2 cellular contexts compared by ENCODE assay signal in the genomic region with DNA sequence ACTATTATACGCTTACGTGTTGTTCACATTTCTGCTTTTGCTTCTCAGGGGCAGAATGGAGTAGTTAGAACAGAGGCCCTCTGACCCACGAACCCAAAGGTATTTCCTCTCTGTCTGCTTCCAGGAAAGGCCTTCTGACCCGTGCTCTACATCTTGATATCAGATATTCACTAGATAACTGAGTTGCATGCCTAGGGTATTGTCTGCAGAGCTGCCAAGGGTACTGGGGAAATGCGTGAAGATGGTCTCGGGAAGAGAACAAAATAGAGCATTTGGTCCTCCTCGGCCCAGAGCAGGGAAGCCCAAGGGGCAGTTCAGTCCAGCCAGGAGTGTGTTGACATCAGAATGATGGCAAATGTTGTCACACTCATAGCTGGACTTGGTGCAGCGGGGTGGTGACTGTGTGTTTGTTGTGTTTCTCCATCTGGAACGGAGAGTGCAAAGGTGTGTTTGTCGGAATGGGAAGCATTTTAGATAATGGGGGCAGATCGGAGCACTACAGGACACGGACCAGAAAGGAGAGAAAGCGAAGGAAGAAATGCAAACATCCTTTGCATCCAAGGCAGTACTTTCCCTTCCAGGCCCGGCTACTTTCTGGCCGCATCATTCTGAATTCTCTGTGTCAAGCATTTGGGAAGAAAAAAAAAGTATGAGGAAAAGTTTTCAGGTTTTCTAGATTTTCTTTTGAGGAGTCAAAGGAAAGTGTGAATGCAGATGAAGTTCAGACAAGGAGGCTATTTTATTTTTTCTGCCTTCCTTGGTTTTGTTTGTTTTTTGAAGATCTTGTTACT.
TF ChIP-seq lines count a peak whose summit lies in the region.

No MANE protein-coding gene starts in this region.

TF ChIP-seq in WTC11, 78 proteins besides CTCF, POLR2A, EP300 and RAD21:
- TF ChIP-seq GABPB1 (CRISPR knock-in tag; IDR thresholded peaks at IDR 0.05) (peak; percentile 65), ZBTB21 (CRISPR knock-in tag; IDR thresholded peaks at IDR 0.05; ENCODE audit: borderline replicate concordance) (no peak)
- TF ChIP-seq, protein P1, sequence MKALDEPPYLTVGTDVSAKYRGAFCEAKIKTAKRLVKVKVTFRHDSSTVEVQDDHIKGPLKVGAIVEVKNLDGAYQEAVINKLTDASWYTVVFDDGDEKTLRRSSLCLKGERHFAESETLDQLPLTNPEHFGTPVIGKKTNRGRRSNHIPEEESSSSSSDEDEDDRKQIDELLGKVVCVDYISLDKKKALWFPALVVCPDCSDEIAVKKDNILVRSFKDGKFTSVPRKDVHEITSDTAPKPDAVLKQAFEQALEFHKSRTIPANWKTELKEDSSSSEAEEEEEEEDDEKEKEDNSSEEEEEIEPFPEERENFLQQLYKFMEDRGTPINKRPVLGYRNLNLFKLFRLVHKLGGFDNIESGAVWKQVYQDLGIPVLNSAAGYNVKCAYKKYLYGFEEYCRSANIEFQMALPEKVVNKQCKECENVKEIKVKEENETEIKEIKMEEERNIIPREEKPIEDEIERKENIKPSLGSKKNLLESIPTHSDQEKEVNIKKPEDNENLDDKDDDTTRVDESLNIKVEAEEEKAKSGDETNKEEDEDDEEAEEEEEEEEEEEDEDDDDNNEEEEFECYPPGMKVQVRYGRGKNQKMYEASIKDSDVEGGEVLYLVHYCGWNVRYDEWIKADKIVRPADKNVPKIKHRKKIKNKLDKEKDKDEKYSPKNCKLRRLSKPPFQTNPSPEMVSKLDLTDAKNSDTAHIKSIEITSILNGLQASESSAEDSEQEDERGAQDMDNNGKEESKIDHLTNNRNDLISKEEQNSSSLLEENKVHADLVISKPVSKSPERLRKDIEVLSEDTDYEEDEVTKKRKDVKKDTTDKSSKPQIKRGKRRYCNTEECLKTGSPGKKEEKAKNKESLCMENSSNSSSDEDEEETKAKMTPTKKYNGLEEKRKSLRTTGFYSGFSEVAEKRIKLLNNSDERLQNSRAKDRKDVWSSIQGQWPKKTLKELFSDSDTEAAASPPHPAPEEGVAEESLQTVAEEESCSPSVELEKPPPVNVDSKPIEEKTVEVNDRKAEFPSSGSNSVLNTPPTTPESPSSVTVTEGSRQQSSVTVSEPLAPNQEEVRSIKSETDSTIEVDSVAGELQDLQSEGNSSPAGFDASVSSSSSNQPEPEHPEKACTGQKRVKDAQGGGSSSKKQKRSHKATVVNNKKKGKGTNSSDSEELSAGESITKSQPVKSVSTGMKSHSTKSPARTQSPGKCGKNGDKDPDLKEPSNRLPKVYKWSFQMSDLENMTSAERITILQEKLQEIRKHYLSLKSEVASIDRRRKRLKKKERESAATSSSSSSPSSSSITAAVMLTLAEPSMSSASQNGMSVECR (CRISPR knock-in tag; IDR thresholded peaks at IDR 0.05; ENCODE audit: borderline replicate concordance): no peak
- TF ChIP-seq, protein P2, sequence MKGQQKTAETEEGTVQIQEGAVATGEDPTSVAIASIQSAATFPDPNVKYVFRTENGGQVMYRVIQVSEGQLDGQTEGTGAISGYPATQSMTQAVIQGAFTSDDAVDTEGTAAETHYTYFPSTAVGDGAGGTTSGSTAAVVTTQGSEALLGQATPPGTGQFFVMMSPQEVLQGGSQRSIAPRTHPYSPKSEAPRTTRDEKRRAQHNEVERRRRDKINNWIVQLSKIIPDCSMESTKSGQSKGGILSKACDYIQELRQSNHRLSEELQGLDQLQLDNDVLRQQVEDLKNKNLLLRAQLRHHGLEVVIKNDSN (CRISPR knock-in tag; IDR thresholded peaks at IDR 0.05): no peak
TF ChIP-seq in WTC11: peak in this region for 1.

TF ChIP-seq in HepG2, 621 proteins besides CTCF, POLR2A, EP300 and RAD21 (continues in another document):
- TF ChIP-seq ZNF7 (CRISPR knock-in tag; IDR thresholded peaks at IDR 0.05) (no peak), HNRNPL (IDR thresholded peaks at IDR 0.05; ENCODE audit: low read depth, low read length) (no peak), BCL6 (CRISPR knock-in tag; IDR thresholded peaks at IDR 0.05) (peak; percentile 72), TEAD3 (CRISPR knock-in tag; optimal IDR thresholded peaks at IDR 0.05; ENCODE audit: borderline replicate concordance) (peak; percentile 85), NCOA2 (CRISPR knock-in tag; IDR thresholded peaks at IDR 0.05) (peak; percentile 61), KDM2A (CRISPR knock-in tag; IDR thresholded peaks at IDR 0.05; ENCODE audit: borderline replicate concordance, low read depth) (peak; percentile 27; the same call in 1 of the 2 replicates), ZFAT (CRISPR knock-in tag; conservative IDR thresholded peaks at IDR 0.05) (peak; percentile 92), ELF3 (CRISPR knock-in tag; IDR thresholded peaks at IDR 0.05) (peak; percentile 36; the same call in 1 of the 2 replicates), MXI1 (IDR thresholded peaks at IDR 0.05; ENCODE audit: borderline replicate concordance, low read depth, low read length) (no peak), RARA (CRISPR knock-in tag; IDR thresholded peaks at IDR 0.05) (peak; percentile 61; the same call in 1 of the 2 replicates), GTF3A (CRISPR knock-in tag; conservative IDR thresholded peaks at IDR 0.05) (no peak), ZNF720 (CRISPR knock-in tag; IDR thresholded peaks at IDR 0.05) (no peak), FOXA3 (CRISPR knock-in tag; IDR thresholded peaks at IDR 0.05) (peak; percentile 81), XRCC5 (optimal IDR thresholded peaks at IDR 0.05; ENCODE audit: low read length) (peak; percentile 43), TBX3 (IDR thresholded peaks at IDR 0.05; ENCODE audit: borderline replicate concordance) (peak; percentile 39; the same call in 1 of the 2 replicates), KDM1A (CRISPR knock-in tag; IDR thresholded peaks at IDR 0.05) (0 out of 2 replicates have a peak, but pooled peaks have one; percentile 48), THAP11 (CRISPR knock-in tag; IDR thresholded peaks at IDR 0.05) (peak; percentile 64), ZMYM3 (CRISPR knock-in tag; IDR thresholded peaks at IDR 0.05) (peak; percentile 59; the same call in 1 of the 2 replicates), ZNF260 (CRISPR knock-in tag; IDR thresholded peaks at IDR 0.05; ENCODE audit: borderline replicate concordance, low read depth) (no peak), ZNF724P (CRISPR knock-in tag; IDR thresholded peaks at IDR 0.05; ENCODE audit: borderline replicate concordance) (no peak), GABPB1 (CRISPR knock-in tag; IDR thresholded peaks at IDR 0.05) (peak; percentile 55; the same call in 1 of the 2 replicates), RXRB (CRISPR knock-in tag; IDR thresholded peaks at IDR 0.05; ENCODE audit: borderline replicate concordance) (peak; percentile 39), ZSCAN9 (CRISPR knock-in tag; IDR thresholded peaks at IDR 0.05; ENCODE audit: borderline replicate concordance) (0 out of 2 replicates have a peak, but pooled peaks have one; percentile 33), CEBPB (IDR thresholded peaks at IDR 0.05; ENCODE audit: borderline replicate concordance, low read depth, low read length) (peak; percentile 80), CREM (IDR thresholded peaks at IDR 0.05) (peak; percentile 72), CREM (CRISPR knock-in tag; IDR thresholded peaks at IDR 0.05) (no peak), ZNF615 (CRISPR knock-in tag; IDR thresholded peaks at IDR 0.05; ENCODE audit: borderline replicate concordance) (no peak), ZNF329 (CRISPR knock-in tag; IDR thresholded peaks at IDR 0.05; ENCODE audit: low read depth) (no peak), POGZ (CRISPR knock-in tag; IDR thresholded peaks at IDR 0.05) (peak; percentile 67), ZNF776 (CRISPR knock-in tag; IDR thresholded peaks at IDR 0.05) (no peak), ZNF124 (CRISPR knock-in tag; IDR thresholded peaks at IDR 0.05) (0 out of 2 replicates have a peak, but pooled peaks have one; percentile 35), KAT8 (CRISPR knock-in tag; IDR thresholded peaks at IDR 0.05) (peak; percentile 46; the same call in 1 of the 2 replicates), BRCA1 (CRISPR knock-in tag; IDR thresholded peaks at IDR 0.05) (no peak)
- TF ChIP-seq, protein P3, sequence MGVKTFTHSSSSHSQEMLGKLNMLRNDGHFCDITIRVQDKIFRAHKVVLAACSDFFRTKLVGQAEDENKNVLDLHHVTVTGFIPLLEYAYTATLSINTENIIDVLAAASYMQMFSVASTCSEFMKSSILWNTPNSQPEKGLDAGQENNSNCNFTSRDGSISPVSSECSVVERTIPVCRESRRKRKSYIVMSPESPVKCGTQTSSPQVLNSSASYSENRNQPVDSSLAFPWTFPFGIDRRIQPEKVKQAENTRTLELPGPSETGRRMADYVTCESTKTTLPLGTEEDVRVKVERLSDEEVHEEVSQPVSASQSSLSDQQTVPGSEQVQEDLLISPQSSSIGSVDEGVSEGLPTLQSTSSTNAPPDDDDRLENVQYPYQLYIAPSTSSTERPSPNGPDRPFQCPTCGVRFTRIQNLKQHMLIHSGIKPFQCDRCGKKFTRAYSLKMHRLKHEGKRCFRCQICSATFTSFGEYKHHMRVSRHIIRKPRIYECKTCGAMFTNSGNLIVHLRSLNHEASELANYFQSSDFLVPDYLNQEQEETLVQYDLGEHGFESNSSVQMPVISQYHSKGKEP (CRISPR knock-in tag; IDR thresholded peaks at IDR 0.05): no peak
- TF ChIP-seq, protein P4, sequence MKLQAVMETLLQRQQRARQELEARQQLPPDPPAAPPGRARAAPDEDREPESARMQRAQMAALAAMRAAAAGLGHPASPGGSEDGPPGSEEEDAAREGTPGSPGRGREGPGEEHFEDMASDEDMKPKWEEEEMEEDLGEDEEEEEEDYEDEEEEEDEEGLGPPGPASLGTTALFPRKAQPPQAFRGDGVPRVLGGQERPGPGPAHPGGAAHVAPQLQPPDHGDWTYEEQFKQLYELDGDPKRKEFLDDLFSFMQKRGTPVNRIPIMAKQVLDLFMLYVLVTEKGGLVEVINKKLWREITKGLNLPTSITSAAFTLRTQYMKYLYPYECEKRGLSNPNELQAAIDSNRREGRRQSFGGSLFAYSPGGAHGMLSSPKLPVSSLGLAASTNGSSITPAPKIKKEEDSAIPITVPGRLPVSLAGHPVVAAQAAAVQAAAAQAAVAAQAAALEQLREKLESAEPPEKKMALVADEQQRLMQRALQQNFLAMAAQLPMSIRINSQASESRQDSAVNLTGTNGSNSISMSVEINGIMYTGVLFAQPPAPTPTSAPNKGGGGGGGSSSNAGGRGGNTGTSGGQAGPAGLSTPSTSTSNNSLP (IDR thresholded peaks at IDR 0.05; ENCODE audit: low read depth, low read length): peak; percentile 52; the same call in 1 of the 2 replicates
- TF ChIP-seq, protein P5, sequence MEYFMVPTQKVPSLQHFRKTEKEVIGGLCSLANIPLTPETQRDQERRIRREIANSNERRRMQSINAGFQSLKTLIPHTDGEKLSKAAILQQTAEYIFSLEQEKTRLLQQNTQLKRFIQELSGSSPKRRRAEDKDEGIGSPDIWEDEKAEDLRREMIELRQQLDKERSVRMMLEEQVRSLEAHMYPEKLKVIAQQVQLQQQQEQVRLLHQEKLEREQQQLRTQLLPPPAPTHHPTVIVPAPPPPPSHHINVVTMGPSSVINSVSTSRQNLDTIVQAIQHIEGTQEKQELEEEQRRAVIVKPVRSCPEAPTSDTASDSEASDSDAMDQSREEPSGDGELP (IDR thresholded peaks at IDR 0.05; ENCODE audit: borderline replicate concordance, low read depth): peak; percentile 74; the same call in 1 of the 2 replicates
- TF ChIP-seq, protein P6, sequence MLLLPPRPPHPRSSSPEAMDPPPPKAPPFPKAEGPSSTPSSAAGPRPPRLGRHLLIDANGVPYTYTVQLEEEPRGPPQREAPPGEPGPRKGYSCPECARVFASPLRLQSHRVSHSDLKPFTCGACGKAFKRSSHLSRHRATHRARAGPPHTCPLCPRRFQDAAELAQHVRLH (CRISPR knock-in tag; IDR thresholded peaks at IDR 0.05; ENCODE audit: borderline replicate concordance, low read depth): peak; percentile 50; the same call in 1 of the 2 replicates
- TF ChIP-seq, protein P7, sequence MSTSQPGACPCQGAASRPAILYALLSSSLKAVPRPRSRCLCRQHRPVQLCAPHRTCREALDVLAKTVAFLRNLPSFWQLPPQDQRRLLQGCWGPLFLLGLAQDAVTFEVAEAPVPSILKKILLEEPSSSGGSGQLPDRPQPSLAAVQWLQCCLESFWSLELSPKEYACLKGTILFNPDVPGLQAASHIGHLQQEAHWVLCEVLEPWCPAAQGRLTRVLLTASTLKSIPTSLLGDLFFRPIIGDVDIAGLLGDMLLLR (CRISPR knock-in tag; IDR thresholded peaks at IDR 0.05): peak; percentile 26; the same call in 1 of the 2 replicates
- TF ChIP-seq, protein P8, sequence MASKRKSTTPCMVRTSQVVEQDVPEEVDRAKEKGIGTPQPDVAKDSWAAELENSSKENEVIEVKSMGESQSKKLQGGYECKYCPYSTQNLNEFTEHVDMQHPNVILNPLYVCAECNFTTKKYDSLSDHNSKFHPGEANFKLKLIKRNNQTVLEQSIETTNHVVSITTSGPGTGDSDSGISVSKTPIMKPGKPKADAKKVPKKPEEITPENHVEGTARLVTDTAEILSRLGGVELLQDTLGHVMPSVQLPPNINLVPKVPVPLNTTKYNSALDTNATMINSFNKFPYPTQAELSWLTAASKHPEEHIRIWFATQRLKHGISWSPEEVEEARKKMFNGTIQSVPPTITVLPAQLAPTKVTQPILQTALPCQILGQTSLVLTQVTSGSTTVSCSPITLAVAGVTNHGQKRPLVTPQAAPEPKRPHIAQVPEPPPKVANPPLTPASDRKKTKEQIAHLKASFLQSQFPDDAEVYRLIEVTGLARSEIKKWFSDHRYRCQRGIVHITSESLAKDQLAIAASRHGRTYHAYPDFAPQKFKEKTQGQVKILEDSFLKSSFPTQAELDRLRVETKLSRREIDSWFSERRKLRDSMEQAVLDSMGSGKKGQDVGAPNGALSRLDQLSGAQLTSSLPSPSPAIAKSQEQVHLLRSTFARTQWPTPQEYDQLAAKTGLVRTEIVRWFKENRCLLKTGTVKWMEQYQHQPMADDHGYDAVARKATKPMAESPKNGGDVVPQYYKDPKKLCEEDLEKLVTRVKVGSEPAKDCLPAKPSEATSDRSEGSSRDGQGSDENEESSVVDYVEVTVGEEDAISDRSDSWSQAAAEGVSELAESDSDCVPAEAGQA (IDR thresholded peaks at IDR 0.05; ENCODE audit: low read depth): peak; percentile 80
- TF ChIP-seq, protein P8 (CRISPR knock-in tag; IDR thresholded peaks at IDR 0.05; ENCODE audit: borderline replicate concordance): no peak
